Comparison of ENCODE assay signal across 14 cellular contexts in the genomic region with DNA sequence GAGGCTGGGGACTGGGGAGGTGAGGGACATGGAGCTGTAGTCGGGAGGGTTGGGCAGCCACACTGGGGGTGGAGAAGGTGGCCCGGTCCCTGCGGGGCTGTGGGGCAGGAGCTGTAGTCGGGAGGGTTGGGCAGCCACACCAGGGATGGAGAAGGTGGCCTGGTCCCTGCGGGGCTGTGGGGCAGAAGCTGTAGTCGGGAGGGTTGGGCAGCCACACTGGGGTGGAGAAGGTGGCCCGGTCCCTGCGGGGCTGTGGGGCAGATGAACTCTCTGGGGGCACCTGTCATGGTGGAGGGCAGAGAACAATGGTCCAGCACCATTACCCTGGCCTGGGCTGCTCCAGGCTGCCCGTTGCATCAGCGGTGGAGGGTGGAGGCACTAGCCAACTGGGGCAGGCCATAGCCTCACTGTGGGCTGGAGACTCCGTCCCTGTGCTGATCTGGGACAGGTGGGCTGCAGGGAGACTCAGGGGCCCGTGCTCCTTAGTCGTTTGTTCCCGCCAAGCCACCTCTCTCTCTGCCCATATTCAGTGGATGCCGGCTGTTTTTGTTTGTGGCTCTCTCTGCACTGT. TPM values are rescaled to one million over a fixed set of nuclear protein-coding genes. Genes with fewer than 3 reads are reported as not detected.
DNase-seq lines count a peak whose midpoint lies in the region; ATAC-seq, FAIRE-seq and TF ChIP-seq lines count a peak whose summit lies in the region.
"Had no signal": no experiment of that assay in that cellular context is flagged by ENCODE, and none has a peak within 500 bp of the region (broad histone marks: within the 10 kb centered on the region; RNA-seq: fewer than 3 reads in every experiment).

No MANE protein-coding gene starts in this region.

- H3K9me3 Mint-ChIP-seq in chondrocyte (ENCODE audit: low read depth) = no peaks in the 10 kb centered on the region
- H3K9me3 Mint-ChIP-seq in stimulated activated effector memory CD8-positive, alpha-beta T cell treated with anti-CD3 and anti-CD28 coated beads, Interleukin-12 subunit alpha, Interleukin-12 subunit beta, amount 100 ng/mL, for 72 hours = no peaks in the 10 kb centered on the region
- H3K9me3 Mint-ChIP-seq in CD4-positive, alpha-beta memory T cell = no peaks in the 10 kb centered on the region
- H3K9me3 Mint-ChIP-seq: activated CD4-positive, alpha-beta memory T cell treated with anti-CD3 and anti-CD28 coated beads, Interleukin-2, amount 10 ng/mL, durations not matched to agents 7 days and 5 days; activated naive CD4-positive, alpha-beta T cell treated with anti-CD3 and anti-CD28 coated beads for 36 hours; T-helper 1 cell treated with Interleukin-12 subunit alpha and Interleukin-12 subunit beta and Interleukin-4 antibody, amounts not matched to agents 30 μg/mL and 1 μg/mL, for 36 hours had no signal

- H3K36me3 Mint-ChIP-seq in chondrocyte (ENCODE audit: low read depth) = no peaks in the 10 kb centered on the region
- H3K36me3 Mint-ChIP-seq in stimulated activated effector memory CD8-positive, alpha-beta T cell treated with anti-CD3 and anti-CD28 coated beads, Interleukin-12 subunit alpha, Interleukin-12 subunit beta, amount 100 ng/mL, for 72 hours = no peaks in the 10 kb centered on the region
- H3K36me3 Mint-ChIP-seq in CD4-positive, alpha-beta memory T cell = no peaks in the 10 kb centered on the region

- CTCF ChIA-PET in HCT116 (lab: Charles Lee) (no interaction called here), HepG2 (lab: Yijun Ruan, JAX; ENCODE audit: low intra/inter-chr PET ratio, low total read pairs) (no interaction called here)
- CTCF ChIA-PET in CD4-positive, alpha-beta memory T cell (lab: Charles Lee; ENCODE audit: partially characterized antibody) = no interaction called here

- H3K79me2 ChIP-seq in HCT116 (ENCODE audit: insufficient read depth, low read length) (peaks cover 36% of the 10 kb centered on the region), HepG2 (ENCODE audit: insufficient read depth, low read length) (peaks cover 91% of the 10 kb centered on the region)

- peaks cover 21% of the 10 kb centered on the region for H3K4me1 Mint-ChIP-seq in chondrocyte (ENCODE audit: low read depth)
- H3K4me1 Mint-ChIP-seq in stimulated activated effector memory CD8-positive, alpha-beta T cell treated with anti-CD3 and anti-CD28 coated beads, Interleukin-12 subunit alpha, Interleukin-12 subunit beta, amount 100 ng/mL, for 72 hours = peaks cover 39% of the 10 kb centered on the region
- H3K4me1 Mint-ChIP-seq in CD4-positive, alpha-beta memory T cell = peaks cover 34 to 57% (median 37%) of the 10 kb centered on the region in 4 donors
- H3K4me1 Mint-ChIP-seq: activated CD4-positive, alpha-beta memory T cell treated with anti-CD3 and anti-CD28 coated beads, Interleukin-2, amount 10 ng/mL, durations not matched to agents 7 days and 5 days had no signal

- in situ Hi-C loops in HepG2 (cut with HindIII; ENCODE audit: extremely low pct_ligation_motif_present, low pct_unique_long_range_greater_than_20kb) = no loop called here

- TF ChIP-seq EP300 in HepG2 (IDR thresholded peaks at IDR 0.05; ENCODE audit: low read depth in 2 of 2, low read length in 2 of 2) = no peak
- no peak for TF ChIP-seq EP300 in HepG2 (CRISPR knock-in tag; IDR thresholded peaks at IDR 0.05; ENCODE audit: borderline replicate concordance)

- 0 out of 2 replicates have a peak, but pooled peaks have one; percentile 21 for ATAC-seq in HCT116
- ATAC-seq in HepG2 = peak; percentile 19; the same call in 2 of the 3 replicates
- no peak for ATAC-seq in stimulated activated effector memory CD8-positive, alpha-beta T cell treated with anti-CD3 and anti-CD28 coated beads, Interleukin-12 subunit alpha, Interleukin-12 subunit beta, amount 100 ng/mL, for 72 hours

- H4K20me1 ChIP-seq in HCT116 (ENCODE audit: insufficient read depth) = no peaks in the 10 kb centered on the region
- H4K20me1 ChIP-seq in HepG2 (ENCODE audit: insufficient read depth, low read length) = peaks cover 67% of the 10 kb centered on the region

- H3K4me2 ChIP-seq in HCT116 (ENCODE audit: low read length) (no peak overlapping the region), HepG2 (ENCODE audit: low read depth, low read length) (no peak overlapping the region)

- TF ChIP-seq CTCF in HCT116 (IDR thresholded peaks at IDR 0.05 in 2 of 3, conservative IDR thresholded peaks at IDR 0.05 in 1 of 3; ENCODE audit: borderline replicate concordance in 1 of 3, insufficient read depth in 1 of 3, low read depth in 2 of 3, low read length in 2 of 3) (no peak), chondrocyte (IDR thresholded peaks at IDR 0.05) (no peak), HepG2 (CRISPR knock-in tag; IDR thresholded peaks at IDR 0.05) (no peak)

- no peaks in the 10 kb centered on the region for H3K27me3 Mint-ChIP-seq in chondrocyte (ENCODE audit: low read depth)
- H3K27me3 Mint-ChIP-seq in CD4-positive, alpha-beta memory T cell = no peaks in the 10 kb centered on the region
- H3K27me3 Mint-ChIP-seq: activated CD4-positive, alpha-beta memory T cell treated with anti-CD3 and anti-CD28 coated beads, Interleukin-2, amount 10 ng/mL, durations not matched to agents 7 days and 5 days; B cell had no signal

- no peak overlapping the region for H3K9ac ChIP-seq in HCT116 (ENCODE audit: low read length)
- H3K9ac ChIP-seq in HepG2 (ENCODE audit: insufficient read depth, low read depth, low read length) = no peak overlapping the region

- TF ChIP-seq RAD21 in HCT116 (IDR thresholded peaks at IDR 0.05; ENCODE audit: low read depth) (no peak), HepG2 (CRISPR knock-in tag; IDR thresholded peaks at IDR 0.05) (no peak)

- no peak for FAIRE-seq in HepG2 (lab: Jason Lieb, UNC)

- peaks cover 17 to 23% of the 10 kb centered on the region in 2 experiments for H3K4me1 ChIP-seq in HCT116 (ENCODE audit: control insufficient read depth in 1 of 2, insufficient read depth in 2 of 2, low read length in 2 of 2)
- H3K4me1 ChIP-seq in HepG2 (ENCODE audit: insufficient read depth, low read length) = peaks cover 22% of the 10 kb centered on the region
- H3K4me1 ChIP-seq in CD4-positive, alpha-beta memory T cell (ENCODE audit: insufficient read depth, low read length) = no peaks in the 10 kb centered on the region

- TF ChIP-seq POLR2A in HCT116 (IDR thresholded peaks at IDR 0.05; ENCODE audit: borderline replicate concordance, extremely low read depth, insufficient read depth, insufficient read length) (no peak), HepG2 (IDR thresholded peaks at IDR 0.05; ENCODE audit: insufficient read depth in 1 of 2, low read depth in 2 of 2, low read length in 2 of 2) (no peak)

- BruUV-seq in HCT116 (replicated peaks; lab: Mats Ljungman, UMichigan) (no TSS peak), HepG2 (replicated peaks; lab: Mats Ljungman, UMichigan) (no TSS peak)

- H3K27me3 ChIP-seq in HCT116 (ENCODE audit: insufficient read depth, low read length) (no peaks in the 10 kb centered on the region), HepG2 (ENCODE audit: control insufficient read depth in 1 of 2, insufficient read depth in 2 of 2, low read length in 2 of 2) (no peaks in the 10 kb centered on the region)
- no peaks in the 10 kb centered on the region for H3K27me3 ChIP-seq in CD4-positive, alpha-beta memory T cell (ENCODE audit: insufficient read depth, low read length)

- 97% methylated on average over 12 of the region's 15 CpGs for WGBS in HepG2 (ENCODE audit: low lambda C conversion rate)

- no peak for DNase-seq in HCT116 (ENCODE audit: low read depth, low spot score)
- no peak for DNase-seq in chondrocyte (ENCODE audit: low spot score)
- no peak for DNase-seq in HepG2 (ENCODE audit: low spot score)
- DNase-seq in stimulated activated effector memory CD8-positive, alpha-beta T cell treated with anti-CD3 and anti-CD28 coated beads, Interleukin-12 subunit alpha, Interleukin-12 subunit beta, amount 100 ng/mL, for 72 hours (ENCODE audit: low spot score in 2 of 2) = no peak
- no peak for DNase-seq in CD4-positive, alpha-beta memory T cell
- DNase-seq in stimulated activated CD8-positive, alpha-beta memory T cell treated with anti-CD3 and anti-CD28 coated beads, Interleukin-4, amount 100 ng/mL, for 48 hours = no peak
- DNase-seq in T-helper 2 cell = no peak
- no peak for DNase-seq in HuH-7.5 (ENCODE audit: low spot score)
- DNase-seq: activated CD4-positive, alpha-beta memory T cell treated with anti-CD3 and anti-CD28 coated beads, Interleukin-2, amount 10 ng/mL, durations not matched to agents 7 days and 5 days; activated naive CD4-positive, alpha-beta T cell treated with anti-CD3 and anti-CD28 coated beads for 36 hours; mammary epithelial cell; NCI-H2029 had no signal

- intact Hi-C loops in HCT116 (cut with micrococcal nuclease) (no loop called here), HepG2 (cut with micrococcal nuclease; ENCODE audit: unreplicated experiment) (no loop called here)
- intact Hi-C loops in CD4-positive, alpha-beta memory T cell (cut with micrococcal nuclease) = no loop called here

- no peaks in the 10 kb centered on the region for H3K9me3 ChIP-seq in HCT116 (ENCODE audit: control insufficient read depth in 1 of 2, insufficient read depth in 1 of 2, low read depth in 1 of 2, low read length in 2 of 2)
- no peaks in the 10 kb centered on the region for H3K9me3 ChIP-seq in HepG2 (ENCODE audit: low read length)
- no peaks in the 10 kb centered on the region for H3K9me3 ChIP-seq in CD4-positive, alpha-beta memory T cell (ENCODE audit: control insufficient read depth in 1 of 2, low read length in 2 of 2)

- RAD21 ChIA-PET in HCT116 (lab: Charles Lee; ENCODE audit: low non-redundant PET in 1 of 2, low total read pairs in 2 of 2, uncharacterized antibody in 2 of 2, unreplicated experiment in 2 of 2) = no interaction called here

- POLR2A ChIA-PET in HCT116 (lab: Charles Lee) = no interaction called here
- POLR2A ChIA-PET in HepG2 (lab: Yijun Ruan, JAX) = interaction anchor here (0.7 kb wide), 1 partner anchor 16 kb away, joined by 3 read pairs; no protein-coding TSS in a partner anchor
- POLR2A ChIA-PET in CD4-positive, alpha-beta memory T cell (lab: Charles Lee; ENCODE audit: partially characterized antibody) = no interaction called here

- no peak overlapping the region for H3K4me3 ChIP-seq in HCT116 (replicated peaks in 1 of 2; ENCODE audit: low read depth in 1 of 2, low read length in 2 of 2)
- H3K4me3 ChIP-seq in HepG2 (replicated peaks in 1 of 3; ENCODE audit: insufficient read depth in 1 of 3, low read depth in 2 of 3, low read length in 3 of 3) = no peak overlapping the region
- H3K4me3 ChIP-seq in CD4-positive, alpha-beta memory T cell (ENCODE audit: low read length in 2 of 2) = no peak overlapping the region

- H3K36me3 ChIP-seq in HCT116 (ENCODE audit: control insufficient read depth in 1 of 2, insufficient read depth in 2 of 2, low read length in 2 of 2) (no peaks in the 10 kb centered on the region), HepG2 (replicated peaks in 1 of 2; ENCODE audit: control insufficient read depth in 1 of 2, insufficient read depth in 2 of 2, low read length in 2 of 2) (peaks cover 2 to 5% of the 10 kb centered on the region in 2 experiments; a peak in 3 of 5 replicates)
- no peaks in the 10 kb centered on the region for H3K36me3 ChIP-seq in CD4-positive, alpha-beta memory T cell (ENCODE audit: insufficient read depth, low read length)

- no peaks in the 10 kb centered on the region for H3K9me2 ChIP-seq in HCT116 (ENCODE audit: insufficient read depth)

- H3K27ac ChIP-seq in HCT116 (ENCODE audit: low read depth, low read length) (no peak overlapping the region), HepG2 (ENCODE audit: extremely low read length, insufficient read depth, low read length) (no peak overlapping the region)
- H3K27ac ChIP-seq in CD4-positive, alpha-beta memory T cell (ENCODE audit: low read depth, low read length) = no peak overlapping the region

- H2AFZ ChIP-seq in HCT116 (ENCODE audit: low read depth, low read length, poor library complexity, severe bottlenecking) (no peak overlapping the region), HepG2 (ENCODE audit: low read length) (no peak overlapping the region)

- no peak overlapping the region for H3K4me3 Mint-ChIP-seq in chondrocyte (ENCODE audit: unreplicated experiment)
- H3K4me3 Mint-ChIP-seq in stimulated activated effector memory CD8-positive, alpha-beta T cell treated with anti-CD3 and anti-CD28 coated beads, Interleukin-12 subunit alpha, Interleukin-12 subunit beta, amount 100 ng/mL, for 72 hours = no peak overlapping the region
- H3K4me3 Mint-ChIP-seq in CD4-positive, alpha-beta memory T cell = no peak overlapping the region
- H3K4me3 Mint-ChIP-seq: activated CD4-positive, alpha-beta memory T cell treated with anti-CD3 and anti-CD28 coated beads, Interleukin-2, amount 10 ng/mL, durations not matched to agents 7 days and 5 days; activated naive CD4-positive, alpha-beta T cell treated with anti-CD3 and anti-CD28 coated beads for 36 hours; B cell; T-helper 1 cell treated with Interleukin-12 subunit alpha and Interleukin-12 subunit beta and Interleukin-4 antibody, amounts not matched to agents 30 μg/mL and 1 μg/mL, for 36 hours had no signal

- H3K27ac Mint-ChIP-seq in chondrocyte (ENCODE audit: unreplicated experiment) = peak overlapping the region; percentile 74
- peak overlapping the region; percentile 48 for H3K27ac Mint-ChIP-seq in stimulated activated effector memory CD8-positive, alpha-beta T cell treated with anti-CD3 and anti-CD28 coated beads, Interleukin-12 subunit alpha, Interleukin-12 subunit beta, amount 100 ng/mL, for 72 hours
- no peak overlapping the region for H3K27ac Mint-ChIP-seq in CD4-positive, alpha-beta memory T cell
- H3K27ac Mint-ChIP-seq: activated CD4-positive, alpha-beta memory T cell treated with anti-CD3 and anti-CD28 coated beads, Interleukin-2, amount 10 ng/mL, durations not matched to agents 7 days and 5 days; activated naive CD4-positive, alpha-beta T cell treated with anti-CD3 and anti-CD28 coated beads for 36 hours; B cell; T-helper 1 cell treated with Interleukin-12 subunit alpha and Interleukin-12 subunit beta and Interleukin-4 antibody, amounts not matched to agents 30 μg/mL and 1 μg/mL, for 36 hours had no signal

RNA-seq across cellular contexts. Expression of a gene that starts 51.4 kb away (rescaled TPM):
- total RNA-seq in HCT116 (2021; ENCODE audit: unreplicated experiment) (80.4 TPM), chondrocyte (13.1 to 22.2 TPM (median 15.4 TPM) in 3 replicates), HepG2 (2016; rRNA removed; fragmentation: Illumina TruSeq; extraction: Trizol) (18.4 and 18.9 TPM in 2 replicates)
- 31.7 and 37.4 TPM in 2 replicates for polyA plus RNA-seq in HCT116 (2012)
- 5.5 and 6.6 TPM in 2 replicates for total RNA-seq in HepG2 (2016; cell fraction: cytosol; rRNA removed; fragmentation: Illumina TruSeq; extraction: Trizol; ENCODE audit: low read depth)
- 13.9 and 19.4 TPM in 2 replicates for total RNA-seq in HepG2 (2016; cell fraction: insoluble cytoplasmic fraction; rRNA removed; fragmentation: Illumina TruSeq; extraction: Trizol)
- total RNA-seq in HepG2 (2016; cell fraction: membrane; rRNA removed; fragmentation: Illumina TruSeq; extraction: Trizol) = 12.7 and 14.7 TPM in 2 replicates
- 44.6 and 51.9 TPM in 2 replicates for total RNA-seq in HepG2 (2016; cell fraction: nucleus; rRNA removed; fragmentation: Illumina TruSeq; extraction: Trizol)
- 20.1 and 24.0 TPM in 2 replicates for polyA plus RNA-seq in HepG2 (2011; rRNA removed)
- 13.1 and 13.2 TPM in 2 replicates for polyA plus RNA-seq in HepG2 (2011; cell fraction: cytosol; rRNA removed)
- polyA plus RNA-seq in HepG2 (2011; cell fraction: nucleus; rRNA removed) = 168 and 195 TPM in 2 replicates
- polyA plus RNA-seq in HepG2 (2012) = 36.8 and 55.4 TPM in 2 replicates
- 1.3 and 1.5 TPM in 2 replicates for polyA plus RNA-seq in HepG2 (2016; cell fraction: cytosol; fragmentation: Illumina TruSeq; extraction: Trizol; ENCODE audit: low read depth)
- polyA plus RNA-seq in HepG2 (2016; cell fraction: insoluble cytoplasmic fraction; fragmentation: Illumina TruSeq; extraction: Trizol; ENCODE audit: low read depth) = 12.9 TPM in 2 replicates
- polyA plus RNA-seq in HepG2 (2016; cell fraction: membrane; fragmentation: Illumina TruSeq; extraction: Trizol; ENCODE audit: low read depth) = 3.0 and 3.7 TPM in 2 replicates
- polyA plus RNA-seq in HepG2 (2016; cell fraction: nucleus; fragmentation: Illumina TruSeq; extraction: Trizol; ENCODE audit: insufficient read depth, low read depth) = 72.0 and 87.4 TPM in 2 replicates
- polyA minus RNA-seq in HepG2 (2011; rRNA and poly(A)+ RNA removed; ENCODE audit: low replicate concordance) = 14.4 and 71.9 TPM in 2 replicates
- 42.1 and 46.7 TPM in 2 replicates for polyA minus RNA-seq in HepG2 (2011; cell fraction: cytosol; rRNA and poly(A)+ RNA removed)
- 107 and 137 TPM in 2 replicates for polyA minus RNA-seq in HepG2 (2011; cell fraction: nucleus; rRNA and poly(A)+ RNA removed)
- 10 to 100 TPM; 50.2 to 50.5 TPM for total RNA-seq in CD4-positive, alpha-beta memory T cell
- 10 to 100 TPM in 1 of 2 donors, 1 to 10 TPM in 1; 1.1 to 11.2 TPM for polyA plus RNA-seq in CD4-positive, alpha-beta memory T cell

Comparison
In these comparisons a context has a peak if more than half of its experiments do, and no peak if none do; other contexts are left out.
1. H3K27ac Mint-ChIP-seq: peak in chondrocyte (single experiment) and stimulated activated effector memory CD8-positive, alpha-beta T cell treated with anti-CD3 and anti-CD28 coated beads, Interleukin-12 subunit alpha, Interleukin-12 subunit beta, amount 100 ng/mL, for 72 hours (single experiment); none in CD4-positive, alpha-beta memory T cell (0 of 7).